1 cellular context compared by ENCODE assay signal in genomic region chr14:50864237-50864636, GRCh38.
A peak's percentile ranks its signal among the peaks of the same experiment; 100 is the strongest.
TF ChIP-seq lines count a peak whose summit lies in the region.

No MANE protein-coding gene starts in this region.

TF ChIP-seq in HepG2, 621 proteins besides CTCF, POLR2A, EP300 and RAD21:
- TF ChIP-seq ZNF879 (CRISPR knock-in tag; IDR thresholded peaks at IDR 0.05) = no peak
- no peak for TF ChIP-seq ZNF816 (CRISPR knock-in tag; IDR thresholded peaks at IDR 0.05; ENCODE audit: borderline replicate concordance)
- 0 out of 2 replicates have a peak, but pooled peaks have one; percentile 11 for TF ChIP-seq SMC3 (IDR thresholded peaks at IDR 0.05; ENCODE audit: low read length)
- peak; percentile 16; the same call in 1 of the 2 replicates for TF ChIP-seq CEBPB (IDR thresholded peaks at IDR 0.05; ENCODE audit: borderline replicate concordance, low read depth, low read length)
